Comparison of ENCODE assay signal across 9 cellular contexts in the genomic region with DNA sequence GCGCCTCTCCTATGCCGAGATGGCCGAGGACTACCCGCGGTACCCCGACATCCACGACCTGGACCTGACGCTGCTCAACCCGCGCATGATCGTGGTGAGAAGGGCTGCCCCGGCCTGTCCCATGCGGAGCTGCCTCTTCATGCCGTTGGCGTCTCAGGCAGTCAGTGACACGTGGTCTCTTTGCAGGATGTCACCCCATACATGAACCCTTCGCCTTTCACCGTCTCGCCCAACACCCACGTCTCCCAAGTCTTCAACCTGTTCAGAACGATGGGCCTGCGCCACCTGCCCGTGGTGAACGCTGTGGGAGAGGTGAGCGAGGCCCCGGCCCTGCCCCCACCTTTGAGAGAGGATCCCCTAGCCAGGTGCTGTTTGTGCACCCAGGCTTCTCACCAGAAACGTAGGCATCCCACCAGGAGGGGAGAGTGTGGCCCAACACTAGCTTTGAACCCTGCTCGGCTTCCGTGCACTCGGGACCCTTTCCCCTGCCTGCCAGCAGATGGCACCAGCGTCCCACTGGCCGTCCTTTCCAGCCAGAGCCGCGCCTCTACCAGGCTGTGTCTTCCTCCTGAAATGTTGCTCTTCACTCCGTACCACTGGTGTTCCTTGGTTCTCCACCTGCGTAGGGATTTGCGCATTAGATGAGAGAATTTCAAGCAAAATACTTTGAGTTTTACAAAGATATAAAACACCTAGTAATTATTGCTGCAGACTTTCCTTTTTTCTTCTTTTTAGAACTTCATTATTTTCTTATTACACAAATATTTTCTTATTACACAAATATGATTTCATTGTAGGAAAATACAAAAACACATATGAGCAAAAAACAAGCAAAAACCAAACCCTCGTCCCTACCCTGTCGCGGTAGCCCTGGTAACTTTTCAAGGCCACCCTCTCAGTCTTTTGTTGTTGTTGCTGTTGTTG. TPM values are rescaled to one million over a fixed set of nuclear protein-coding genes. Genes with fewer than 3 reads are reported as not detected.
DNase-seq lines count a peak whose midpoint lies in the region; ATAC-seq and TF ChIP-seq lines count a peak whose summit lies in the region.
"Had no signal": no experiment of that assay in that cellular context is flagged by ENCODE, and none has a peak within 500 bp of the region (broad histone marks: within the 10 kb centered on the region; RNA-seq: fewer than 3 reads in every experiment).

No MANE protein-coding gene starts in this region.

- H2BK15ac ChIP-seq in neuronal stem cell (ENCODE audit: low read length): peak overlapping the region; percentile 21

- H4K8ac ChIP-seq in neuronal stem cell (ENCODE audit: low read depth, low read length): no peak overlapping the region

- H2AFZ ChIP-seq in neuronal stem cell (ENCODE audit: low read length): no peak overlapping the region

- H3K4me2 ChIP-seq in neuronal stem cell (ENCODE audit: insufficient read depth, low read length, poor library complexity, severe bottlenecking): no peak overlapping the region

- peaks cover 85 to 97% of the 10 kb centered on the region in 2 donors for H3K36me3 ChIP-seq in neuronal stem cell (replicated peaks in 1 of 2; ENCODE audit: control insufficient read depth in 2 of 2, insufficient read depth in 2 of 2, low read length in 2 of 2)

- no peak overlapping the region for H3K18ac ChIP-seq in neuronal stem cell (ENCODE audit: low read length)

- peak overlapping the region; percentile 50 for H3K9ac ChIP-seq in neuronal stem cell (ENCODE audit: low read depth, low read length, poor library complexity)

- peak; percentile 99 for TF ChIP-seq CTCF in RWPE1 (conservative IDR thresholded peaks at IDR 0.05; ENCODE audit: low read depth)
- peak; percentile 99 for TF ChIP-seq CTCF in fibroblast of the aortic adventitia (IDR thresholded peaks at IDR 0.05; ENCODE audit: insufficient read depth, low read length)

- peak overlapping the region; percentile 83 for H3K23ac ChIP-seq in neuronal stem cell (ENCODE audit: low read depth, low read length, poor library complexity)

- no peak overlapping the region for H2AK5ac ChIP-seq in neuronal stem cell (ENCODE audit: low read depth, low read length)

- no peak for ATAC-seq in HG03442 (IDR thresholded peaks at IDR 0.05; ENCODE audit: unreplicated experiment)

- CTCF ChIA-PET in RWPE1 (lab: Yijun Ruan, JAX): interaction anchor here (0.6 to 3.0 kb wide), 8 partner anchors 9 to 129 kb away, joined by 3 to 16 read pairs (median 4); a partner anchor contains a TSS

- peaks cover 0 to 2% of the 10 kb centered on the region in 2 donors for H3K9me3 ChIP-seq in neuronal stem cell (replicated peaks in 1 of 2; ENCODE audit: control insufficient read depth in 2 of 2, insufficient read depth in 1 of 2, low read depth in 1 of 2, low read length in 2 of 2)

- POLR2A ChIA-PET in RWPE1 (lab: Yijun Ruan, JAX; ENCODE audit: low non-redundant PET): no interaction called here

- no peaks in the 10 kb centered on the region for H3K4me1 ChIP-seq in neuronal stem cell (ENCODE audit: control insufficient read depth in 2 of 2, insufficient read depth in 1 of 2, low read depth in 1 of 2, low read length in 2 of 2)

- H2BK5ac ChIP-seq in neuronal stem cell (ENCODE audit: low read length): no peak overlapping the region

- DNase-seq in DMS114 treated with DMSO at 0.1 percent for 48 hours (lab: John Stamatoyannopoulos, UW; ENCODE audit: unreplicated experiment) (peak; percentile 28), RWPE1 (ENCODE audit: low spot score) (peak; percentile 84), fibroblast of the aortic adventitia (ENCODE audit: low read depth) (peak; percentile 62), neuronal stem cell (ENCODE audit: low spot score) (peak; percentile 37), stromal cell of bone marrow (ENCODE audit: low read depth) (peak; percentile 19)
- peak; percentile 48 for DNase-seq in Jurkat, Clone E6-1 (ENCODE audit: low read depth, low spot score)
- DNase-seq in activated T-helper 1 cell treated with anti-CD3 and anti-CD28 coated beads, Interleukin-2, amount 50 U/mL, for 16 hours (ENCODE audit: low read depth in 1 of 2, low spot score in 1 of 2): peak; percentile 54 to 58

- peaks cover 0 to 1% (median 0%) of the 10 kb centered on the region in 3 experiments for H3K27me3 ChIP-seq in neuronal stem cell (ENCODE audit: control insufficient read depth in 3 of 3, insufficient read depth in 3 of 3, low read depth in 1 of 3, low read length in 3 of 3)

- no peak overlapping the region for H3K14ac ChIP-seq in neuronal stem cell (ENCODE audit: low read length)

- H4K91ac ChIP-seq in neuronal stem cell (ENCODE audit: low read depth, low read length, poor library complexity): no peak overlapping the region

- H2BK120ac ChIP-seq in neuronal stem cell (ENCODE audit: low read depth, low read length): no peak overlapping the region

- H2BK12ac ChIP-seq in neuronal stem cell (ENCODE audit: low read length): no peak overlapping the region

- H3K27ac ChIP-seq in RWPE1 (peak overlapping the region; percentile 28), neuronal stem cell (replicated peaks; ENCODE audit: low read length) (no peak overlapping the region)

- peaks cover 4% of the 10 kb centered on the region for H3K79me1 ChIP-seq in neuronal stem cell (ENCODE audit: low read depth, low read length)

- no peak overlapping the region for H3K4ac ChIP-seq in neuronal stem cell (ENCODE audit: low read length)

- no CpG with 5 or more reads among the region's 40 CpGs for WGBS in neuronal stem cell (ENCODE audit: extremely low coverage in 2 of 2, insufficient read length in 2 of 2, insufficient replicate concordance in 1 of 2), 2 donors

- H3K4me3 ChIP-seq in Jurkat, Clone E6-1 (ENCODE audit: low read length): no peak overlapping the region
- H3K4me3 ChIP-seq in fibroblast of the aortic adventitia (ENCODE audit: low read depth, low read length) (no peak overlapping the region), neuronal stem cell (ENCODE audit: low read length in 2 of 2) (no peak overlapping the region)

RNA-seq across cellular contexts. Expression of a gene that starts 9.0 kb away (rescaled TPM):
- not detected for polyA plus RNA-seq in Jurkat, Clone E6-1 (2012; ENCODE audit: insufficient read depth, insufficient read length)
- total RNA-seq in fibroblast of the aortic adventitia (ENCODE audit: low replicate concordance): not detected in 2 replicates
- polyA plus RNA-seq in neuronal stem cell (2013, experiment 1 of 2): not detected
- not detected for polyA plus RNA-seq in neuronal stem cell (2013, experiment 2 of 2)
- total RNA-seq: T-helper 1 cell treated with Interleukin-12 subunit alpha and Interleukin-12 subunit beta and Interleukin-4 antibody, amounts not matched to agents 30 ng/mL and 1 ng/mL, for 36 hours had no signal

RNA-seq across cellular contexts. Expression of a gene that starts 20.1 kb away (rescaled TPM):
- polyA plus RNA-seq in Jurkat, Clone E6-1 (2012; ENCODE audit: insufficient read depth, insufficient read length): not detected
- not detected in 2 replicates for total RNA-seq in fibroblast of the aortic adventitia (ENCODE audit: low replicate concordance)
- 5.4 TPM for polyA plus RNA-seq in neuronal stem cell (2013, experiment 1 of 2)
- polyA plus RNA-seq in neuronal stem cell (2013, experiment 2 of 2): 5.2 TPM
- total RNA-seq: T-helper 1 cell treated with Interleukin-12 subunit alpha and Interleukin-12 subunit beta and Interleukin-4 antibody, amounts not matched to agents 30 ng/mL and 1 ng/mL, for 36 hours had no signal

RNA-seq across cellular contexts. Expression of a gene that starts 32.6 kb away (rescaled TPM):
- 10.8 TPM for polyA plus RNA-seq in Jurkat, Clone E6-1 (2012; ENCODE audit: insufficient read depth, insufficient read length)
- 12.6 and 47.8 TPM in 2 replicates for total RNA-seq in fibroblast of the aortic adventitia (ENCODE audit: low replicate concordance)
- 18.0 TPM for polyA plus RNA-seq in neuronal stem cell (2013, experiment 1 of 2)
- polyA plus RNA-seq in neuronal stem cell (2013, experiment 2 of 2): 18.2 TPM

RNA-seq across cellular contexts. Expression of a gene that starts 32.8 kb away (rescaled TPM):
- 11.0 TPM for polyA plus RNA-seq in Jurkat, Clone E6-1 (2012; ENCODE audit: insufficient read depth, insufficient read length)
- total RNA-seq in fibroblast of the aortic adventitia (ENCODE audit: low replicate concordance): 42.9 and 55.4 TPM in 2 replicates
- 7.3 TPM for polyA plus RNA-seq in neuronal stem cell (2013, experiment 1 of 2)
- polyA plus RNA-seq in neuronal stem cell (2013, experiment 2 of 2): 7.7 TPM

Comparison
In these comparisons a context has a peak if more than half of its experiments do, and no peak if none do; other contexts are left out.
1. DNase-seq: peak in every context shown above with its lines; median percentile 84 in RWPE1; 62 in fibroblast of the aortic adventitia; 56 in activated T-helper 1 cell treated with anti-CD3 and anti-CD28 coated beads, Interleukin-2, amount 50 U/mL, for 16 hours; 48 in Jurkat, Clone E6-1; 37 in neuronal stem cell; 28 in DMS114 treated with DMSO at 0.1 percent for 48 hours; 19 in stromal cell of bone marrow.